ENCODE assay signal across 1 cellular context in the genomic region with DNA sequence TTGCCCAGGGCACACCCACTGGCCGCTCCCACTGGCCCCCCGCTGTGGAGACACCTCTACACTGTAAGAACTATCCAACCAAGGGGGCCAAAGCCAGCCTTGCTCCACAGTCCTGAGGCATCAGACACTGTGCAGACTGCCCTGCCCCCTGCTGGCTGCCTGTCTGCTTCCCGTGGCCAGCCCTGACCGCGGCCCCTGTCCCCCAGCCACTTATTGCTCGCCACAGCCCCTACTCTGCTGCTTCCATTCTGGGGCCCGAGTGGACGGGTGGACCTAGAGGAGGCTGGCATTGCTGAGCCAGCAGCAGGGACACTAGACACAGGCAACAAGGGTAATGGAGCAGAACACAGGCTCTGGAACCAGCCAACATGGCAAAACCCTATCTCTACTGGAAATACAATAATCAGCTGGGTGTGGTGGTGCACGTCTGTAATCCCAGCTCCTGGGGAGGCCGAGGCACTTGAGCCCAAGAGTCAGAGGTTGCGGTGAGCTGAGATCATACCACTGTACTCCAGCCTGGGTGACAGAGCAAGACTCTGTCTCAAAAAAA.
TF ChIP-seq lines count a peak whose summit lies in the region.

No MANE protein-coding gene starts in this region.

TF ChIP-seq in H1, 55 proteins besides CTCF, POLR2A, EP300 and RAD21 (continued from another document):
- TF ChIP-seq, protein P1, sequence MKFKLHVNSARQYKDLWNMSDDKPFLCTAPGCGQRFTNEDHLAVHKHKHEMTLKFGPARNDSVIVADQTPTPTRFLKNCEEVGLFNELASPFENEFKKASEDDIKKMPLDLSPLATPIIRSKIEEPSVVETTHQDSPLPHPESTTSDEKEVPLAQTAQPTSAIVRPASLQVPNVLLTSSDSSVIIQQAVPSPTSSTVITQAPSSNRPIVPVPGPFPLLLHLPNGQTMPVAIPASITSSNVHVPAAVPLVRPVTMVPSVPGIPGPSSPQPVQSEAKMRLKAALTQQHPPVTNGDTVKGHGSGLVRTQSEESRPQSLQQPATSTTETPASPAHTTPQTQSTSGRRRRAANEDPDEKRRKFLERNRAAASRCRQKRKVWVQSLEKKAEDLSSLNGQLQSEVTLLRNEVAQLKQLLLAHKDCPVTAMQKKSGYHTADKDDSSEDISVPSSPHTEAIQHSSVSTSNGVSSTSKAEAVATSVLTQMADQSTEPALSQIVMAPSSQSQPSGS (IDR thresholded peaks at IDR 0.05; ENCODE audit: low read length), result no peak
- TF ChIP-seq CHD2 (IDR thresholded peaks at IDR 0.05; ENCODE audit: low read length), result no peak
- TF ChIP-seq SRF (IDR thresholded peaks at IDR 0.05; ENCODE audit: low read depth, low read length), result no peak
- TF ChIP-seq, protein P2, sequence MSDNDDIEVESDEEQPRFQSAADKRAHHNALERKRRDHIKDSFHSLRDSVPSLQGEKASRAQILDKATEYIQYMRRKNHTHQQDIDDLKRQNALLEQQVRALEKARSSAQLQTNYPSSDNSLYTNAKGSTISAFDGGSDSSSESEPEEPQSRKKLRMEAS (IDR thresholded peaks at IDR 0.05), result no peak
